Comparison of ENCODE assay signal across 16 cellular contexts in genomic region chr1:41532206-41532975, GRCh38. TPM values are rescaled to one million over a fixed set of nuclear protein-coding genes. Genes with fewer than 3 reads are reported as not detected.
DNase-seq lines count a peak whose midpoint lies in the region; ATAC-seq and TF ChIP-seq lines count a peak whose summit lies in the region.
"Had no signal": no experiment of that assay in that cellular context is flagged by ENCODE, and none has a peak within 500 bp of the region (broad histone marks: within the 10 kb centered on the region; RNA-seq: fewer than 3 reads in every experiment).

No MANE protein-coding gene starts in this region.

- no peaks in the 10 kb centered on the region for H3K4me1 Mint-ChIP-seq in activated naive CD4-positive, alpha-beta T cell treated with anti-CD3 and anti-CD28 coated beads, Interleukin-2, amount 10 ng/mL, durations not matched to agents 7 days and 5 days
- peaks cover 28% of the 10 kb centered on the region for H3K4me1 Mint-ChIP-seq in activated T-helper 17 cell treated with anti-CD3 and anti-CD28 coated beads, Interleukin-2, amount 50 U/mL, for 72 hours

- H3K27ac ChIP-seq in RWPE2 (ENCODE audit: poor library complexity, severe bottlenecking): no peak overlapping the region
- H3K27ac ChIP-seq: PC-9 had no signal

- DNase-seq in activated naive CD4-positive, alpha-beta T cell treated with anti-CD3 and anti-CD28 coated beads, Interleukin-2, amount 50 U/mL, for 72 hours (ENCODE audit: low spot score in 2 of 2): peak in 1 of 2 donors; percentile 18
- DNase-seq in activated naive CD4-positive, alpha-beta T cell treated with anti-CD3 and anti-CD28 coated beads, Interleukin-2, amount 10 ng/mL, durations not matched to agents 7 days and 5 days: no peak
- peak; percentile 16 for DNase-seq in RWPE2 (ENCODE audit: low spot score)
- DNase-seq in posterior vena cava (ENCODE audit: low spot score): peak; percentile 50
- DNase-seq in SW 1271 (lab: John Stamatoyannopoulos, UW): no peak
- DNase-seq: ACHN; CD4-positive, CD25-positive, alpha-beta regulatory T cell; HCEC 1CT; Karpas-422; MM.1S; NCI-H1105; NCI-H1694 treated with DMSO at 0.1 percent for 48 hours; NCI-H446; PC-9 had no signal

- intact Hi-C loops in posterior vena cava (cut with DNase I): no loop called here

- peak overlapping the region; percentile 3 to 65 for H3K27ac Mint-ChIP-seq in activated naive CD4-positive, alpha-beta T cell treated with anti-CD3 and anti-CD28 coated beads, Interleukin-2, amount 50 U/mL, for 72 hours
- no peak overlapping the region for H3K27ac Mint-ChIP-seq in activated naive CD4-positive, alpha-beta T cell treated with anti-CD3 and anti-CD28 coated beads, Interleukin-2, amount 10 ng/mL, durations not matched to agents 7 days and 5 days
- H3K27ac Mint-ChIP-seq in activated T-helper 17 cell treated with anti-CD3 and anti-CD28 coated beads, Interleukin-2, amount 50 U/mL, for 72 hours: peak overlapping the region; percentile 26

- TF ChIP-seq CTCF in RWPE2 (IDR thresholded peaks at IDR 0.05; ENCODE audit: poor library complexity, severe bottlenecking): no peak

- no peaks in the 10 kb centered on the region for H3K27me3 Mint-ChIP-seq in activated naive CD4-positive, alpha-beta T cell treated with anti-CD3 and anti-CD28 coated beads, Interleukin-2, amount 10 ng/mL, durations not matched to agents 7 days and 5 days
- H3K27me3 Mint-ChIP-seq in activated T-helper 17 cell treated with anti-CD3 and anti-CD28 coated beads, Interleukin-2, amount 50 U/mL, for 72 hours: no peaks in the 10 kb centered on the region
- H3K27me3 Mint-ChIP-seq: CD4-positive, CD25-positive, alpha-beta regulatory T cell had no signal

- CTCF ChIA-PET in activated naive CD4-positive, alpha-beta T cell treated with anti-CD3 and anti-CD28 coated beads, Interleukin-2, amount 10 ng/mL, durations not matched to agents 7 days and 5 days (lab: Charles Lee): no interaction called here

- H3K36me3 Mint-ChIP-seq in activated naive CD4-positive, alpha-beta T cell treated with anti-CD3 and anti-CD28 coated beads, Interleukin-2, amount 50 U/mL, for 72 hours: peaks cover 20 to 32% of the 10 kb centered on the region in 2 donors
- H3K36me3 Mint-ChIP-seq in activated naive CD4-positive, alpha-beta T cell treated with anti-CD3 and anti-CD28 coated beads, Interleukin-2, amount 10 ng/mL, durations not matched to agents 7 days and 5 days: peaks cover 6% of the 10 kb centered on the region
- H3K36me3 Mint-ChIP-seq in activated T-helper 17 cell treated with anti-CD3 and anti-CD28 coated beads, Interleukin-2, amount 50 U/mL, for 72 hours (ENCODE audit: low read depth): peaks cover 41% of the 10 kb centered on the region

- no peaks in the 10 kb centered on the region for H3K9me3 ChIP-seq in RWPE2 (ENCODE audit: severe bottlenecking)

- no peaks in the 10 kb centered on the region for H3K36me3 ChIP-seq in RWPE2 (ENCODE audit: low read depth)

- ATAC-seq in activated naive CD4-positive, alpha-beta T cell treated with anti-CD3 and anti-CD28 coated beads, Interleukin-2, amount 50 U/mL, for 72 hours: no peak
- no peak for ATAC-seq in RWPE2 (ENCODE audit: low read depth)
- no peak for ATAC-seq in activated T-helper 17 cell treated with anti-CD3 and anti-CD28 coated beads, Interleukin-2, amount 50 U/mL, for 72 hours (replicated peaks)
- no peak for ATAC-seq in GM19463 (IDR thresholded peaks at IDR 0.05; ENCODE audit: unreplicated experiment)

- H3K4me3 ChIP-seq in RWPE2 (ENCODE audit: severe bottlenecking): no peak overlapping the region
- H3K4me3 ChIP-seq: PC-9 had no signal

- H3K27me3 ChIP-seq in RWPE2 (ENCODE audit: insufficient read depth, poor library complexity, severe bottlenecking): no peaks in the 10 kb centered on the region

- no peak overlapping the region for H3K4me3 Mint-ChIP-seq in activated naive CD4-positive, alpha-beta T cell treated with anti-CD3 and anti-CD28 coated beads, Interleukin-2, amount 10 ng/mL, durations not matched to agents 7 days and 5 days
- H3K4me3 Mint-ChIP-seq in activated T-helper 17 cell treated with anti-CD3 and anti-CD28 coated beads, Interleukin-2, amount 50 U/mL, for 72 hours: no peak overlapping the region
- H3K4me3 Mint-ChIP-seq: CD4-positive, CD25-positive, alpha-beta regulatory T cell had no signal

- H3K4me1 ChIP-seq in RWPE2 (ENCODE audit: insufficient read depth, poor library complexity, severe bottlenecking): no peaks in the 10 kb centered on the region

- peaks cover 5 to 6% of the 10 kb centered on the region in 2 donors for H3K9me3 Mint-ChIP-seq in activated naive CD4-positive, alpha-beta T cell treated with anti-CD3 and anti-CD28 coated beads, Interleukin-2, amount 50 U/mL, for 72 hours
- H3K9me3 Mint-ChIP-seq in activated naive CD4-positive, alpha-beta T cell treated with anti-CD3 and anti-CD28 coated beads, Interleukin-2, amount 10 ng/mL, durations not matched to agents 7 days and 5 days: peaks cover 8% of the 10 kb centered on the region
- H3K9me3 Mint-ChIP-seq in activated T-helper 17 cell treated with anti-CD3 and anti-CD28 coated beads, Interleukin-2, amount 50 U/mL, for 72 hours: no peaks in the 10 kb centered on the region

RNA-seq across cellular contexts. Expression of gene EDN2, which starts 47.9 kb away (rescaled TPM):
- total RNA-seq in activated naive CD4-positive, alpha-beta T cell treated with anti-CD3 and anti-CD28 coated beads, Interleukin-2, amount 50 U/mL, for 72 hours: not detected
- not detected for total RNA-seq in activated T-helper 17 cell treated with anti-CD3 and anti-CD28 coated beads, Interleukin-2, amount 50 U/mL, for 72 hours
- total RNA-seq in posterior vena cava: not detected

Comparison
In these comparisons a context has a peak if more than half of its experiments do, and no peak if none do; other contexts are left out.
1. DNase-seq: peak in RWPE2 (single experiment) and posterior vena cava (single experiment); none in activated naive CD4-positive, alpha-beta T cell treated with anti-CD3 and anti-CD28 coated beads, Interleukin-2, amount 10 ng/mL, durations not matched to agents 7 days and 5 days (single experiment) and SW 1271 (0 of 2).